In genomic region chr14:106390401-106390800, GRCh38 we compare ENCODE assay signal across 22 cellular contexts.
A peak's percentile ranks its signal among the peaks of the same experiment; 100 is the strongest.
DNase-seq lines count a peak whose midpoint lies in the region; ATAC-seq and TF ChIP-seq lines count a peak whose summit lies in the region.
"Had no signal": no experiment of that assay in that cellular context is flagged by ENCODE, and none has a peak within 500 bp of the region (broad histone marks: within the 10 kb centered on the region; RNA-seq: fewer than 3 reads in every experiment).

No MANE protein-coding gene starts in this region.

- H3K4ac ChIP-seq in trophoblast cell (ENCODE audit: low read depth, low read length), result no peak overlapping the region

- H3K4me1 ChIP-seq in CD4-positive, CD25-positive, alpha-beta regulatory T cell (ENCODE audit: control insufficient read depth, insufficient read depth, low read length, poor library complexity, severe bottlenecking), result no peaks in the 10 kb centered on the region
- H3K4me1 ChIP-seq in DND-41 (ENCODE audit: insufficient read depth, low read length) (peaks cover 85% of the 10 kb centered on the region), trophoblast cell (ENCODE audit: control insufficient read depth in 1 of 2, insufficient read depth in 2 of 2, low read length in 2 of 2) (no peaks in the 10 kb centered on the region), SK-N-SH (ENCODE audit: control insufficient read depth in 1 of 2, insufficient read depth in 2 of 2, low read depth in 1 of 2, low read length in 1 of 2) (no peaks in the 10 kb centered on the region; a peak in 1 of 4 replicates)

- H4K12ac ChIP-seq in trophoblast cell (ENCODE audit: low read depth, low read length), result no peak overlapping the region

- no peak overlapping the region for H4K91ac ChIP-seq in trophoblast cell (ENCODE audit: low read depth, low read length)

- H4K8ac ChIP-seq in trophoblast cell (ENCODE audit: low read depth, low read length), result no peak overlapping the region

- H3K27ac Mint-ChIP-seq in CD4-positive, CD25-positive, alpha-beta regulatory T cell, result peak overlapping the region in 2 of 3 donors; percentile 60 to 70
- H3K27ac Mint-ChIP-seq in effector memory CD8-positive, alpha-beta T cell, result peak overlapping the region in 1 of 2 donors; percentile 2
- H3K27ac Mint-ChIP-seq: CD14-positive monocyte; CD8-positive, alpha-beta memory T cell; HFFc6; IgD-negative memory B cell had no signal

- H2BK120ac ChIP-seq in trophoblast cell (ENCODE audit: insufficient read depth, low read length, poor library complexity), result no peak overlapping the region

- no peak overlapping the region for H2AK5ac ChIP-seq in trophoblast cell (ENCODE audit: low read length)

- H3F3A ChIP-seq in SK-N-SH (replicated peaks; ENCODE audit: insufficient read depth), result no peaks in the 10 kb centered on the region

- H3K9ac ChIP-seq in DND-41 (ENCODE audit: low read depth, low read length), result 0 out of 2 replicates have a peak overlapping the region, but pooled peaks have one; percentile 3
- H3K9ac ChIP-seq in trophoblast cell (ENCODE audit: low read length), result no peak overlapping the region
- H3K9ac ChIP-seq in SK-N-SH, result no peak overlapping the region
- H3K9ac ChIP-seq: BLaER1 had no signal

- DNase-seq in CD4-positive, CD25-positive, alpha-beta regulatory T cell, result no peak
- DNase-seq in DND-41 (no peak), trophoblast cell (no peak), cerebellar cortex (ENCODE audit: low spot score) (no peak), SK-N-SH (no peak)
- no peak for DNase-seq in effector memory CD8-positive, alpha-beta T cell
- DNase-seq: AML-193; CD8-positive, alpha-beta memory T cell; COR-L47; DMS 273 treated with DMSO at 0.1 percent for 48 hours; DMS53; GOT3; H7; HFFc6; Kasumi-1; KBM-7 had no signal

- WGBS in trophoblast cell (ENCODE audit: extremely low coverage, insufficient coverage, insufficient read length), result no CpG with 5 or more reads among the region's 6 CpGs
- WGBS in SK-N-SH (ENCODE audit: low lambda C conversion rate), result 92% methylated on average over 6 of the region's 6 CpGs

- H2BK12ac ChIP-seq in trophoblast cell (ENCODE audit: low read length), result no peak overlapping the region

- peaks cover 2% of the 10 kb centered on the region for H3K27me3 ChIP-seq in CD4-positive, CD25-positive, alpha-beta regulatory T cell (ENCODE audit: control insufficient read depth, insufficient read depth, low read length)
- H3K27me3 ChIP-seq in DND-41 (ENCODE audit: insufficient read depth, low read length, poor library complexity) (no peaks in the 10 kb centered on the region), trophoblast cell (ENCODE audit: insufficient read depth, low read length) (no peaks in the 10 kb centered on the region), SK-N-SH (ENCODE audit: insufficient read depth) (no peaks in the 10 kb centered on the region)
- H3K27me3 ChIP-seq: BLaER1 had no signal

- H3K79me2 ChIP-seq in DND-41 (ENCODE audit: insufficient read depth, low read length) (peaks cover 100% of the 10 kb centered on the region), trophoblast cell (ENCODE audit: control insufficient read depth, insufficient read depth, low read length, poor library complexity) (no peaks in the 10 kb centered on the region), SK-N-SH (ENCODE audit: insufficient read depth) (peaks cover 54% of the 10 kb centered on the region)

- no peaks in the 10 kb centered on the region for H3K9me2 ChIP-seq in SK-N-SH

- no peak overlapping the region for H3K18ac ChIP-seq in trophoblast cell (ENCODE audit: low read length)

- peaks cover 20% of the 10 kb centered on the region for H3K27me3 Mint-ChIP-seq in CD4-positive, CD25-positive, alpha-beta regulatory T cell
- peaks cover 40 to 49% of the 10 kb centered on the region in 2 donors for H3K27me3 Mint-ChIP-seq in effector memory CD8-positive, alpha-beta T cell

- peaks cover 0 to 32% (median 8%) of the 10 kb centered on the region in 4 donors for H3K4me1 Mint-ChIP-seq in CD4-positive, CD25-positive, alpha-beta regulatory T cell
- peaks cover 22 to 29% of the 10 kb centered on the region in 2 donors for H3K4me1 Mint-ChIP-seq in effector memory CD8-positive, alpha-beta T cell (ENCODE audit: low read depth in 2 of 2)
- H3K4me1 Mint-ChIP-seq: CD14-positive monocyte, IgD-negative memory B cell had no signal

- peaks cover 2% of the 10 kb centered on the region for H3K36me3 Mint-ChIP-seq in CD4-positive, CD25-positive, alpha-beta regulatory T cell
- H3K36me3 Mint-ChIP-seq in effector memory CD8-positive, alpha-beta T cell (ENCODE audit: insufficient read depth), result peaks cover 6% of the 10 kb centered on the region
- H3K36me3 Mint-ChIP-seq: CD14-positive monocyte, IgD-negative memory B cell had no signal

- H3K4me2 ChIP-seq in DND-41 (ENCODE audit: insufficient read depth, low read length) (peak overlapping the region; percentile 70), trophoblast cell (ENCODE audit: low read length) (no peak overlapping the region), SK-N-SH (no peak overlapping the region)

- no peak overlapping the region for H2BK5ac ChIP-seq in trophoblast cell (ENCODE audit: low read depth, low read length, poor library complexity)

- H3K9me3 ChIP-seq in CD4-positive, CD25-positive, alpha-beta regulatory T cell (ENCODE audit: control insufficient read depth in 2 of 2, low read length in 2 of 2), result no peaks in the 10 kb centered on the region
- H3K9me3 ChIP-seq in DND-41 (ENCODE audit: insufficient read depth, low read length, severe bottlenecking) (no peaks in the 10 kb centered on the region), trophoblast cell (ENCODE audit: insufficient read depth, low read depth, low read length) (peaks cover 22% of the 10 kb centered on the region), SK-N-SH (no peaks in the 10 kb centered on the region)
- H3K9me3 ChIP-seq: BLaER1 had no signal

- TF ChIP-seq RAD21 in SK-N-SH (IDR thresholded peaks at IDR 0.05; ENCODE audit: low read length), result no peak

- no peak overlapping the region for H3K27ac ChIP-seq in CD4-positive, CD25-positive, alpha-beta regulatory T cell (ENCODE audit: insufficient read depth, low read length, poor library complexity, severe bottlenecking)
- H3K27ac ChIP-seq in DND-41 (ENCODE audit: low read length) (peak overlapping the region; percentile 46), trophoblast cell (ENCODE audit: low read depth, low read length) (no peak overlapping the region), SK-N-SH (ENCODE audit: low read depth in 2 of 2, low read length in 1 of 2) (no peak overlapping the region)
- H3K27ac ChIP-seq: BLaER1, HL-60 had no signal

- no peak overlapping the region for H3K14ac ChIP-seq in trophoblast cell (ENCODE audit: low read length)

- H3K4me3 Mint-ChIP-seq in CD4-positive, CD25-positive, alpha-beta regulatory T cell, result peak overlapping the region in 1 of 4 donors; percentile 3
- H3K4me3 Mint-ChIP-seq in effector memory CD8-positive, alpha-beta T cell, result no peak overlapping the region
- H3K4me3 Mint-ChIP-seq: CD14-positive monocyte, HFFc6 had no signal

- H3K9me3 Mint-ChIP-seq in CD4-positive, CD25-positive, alpha-beta regulatory T cell, result peaks cover 0 to 4% (median 0%) of the 10 kb centered on the region in 7 donors
- H3K9me3 Mint-ChIP-seq in effector memory CD8-positive, alpha-beta T cell, result no peaks in the 10 kb centered on the region
- H3K9me3 Mint-ChIP-seq: CD8-positive, alpha-beta memory T cell; IgD-negative memory B cell had no signal

- POLR2A ChIA-PET in SK-N-SH (lab: Yijun Ruan, JAX), result no interaction called here

- CTCF ChIA-PET in SK-N-SH (lab: Yijun Ruan, JAX), result no interaction called here

- no peaks in the 10 kb centered on the region for H3K79me1 ChIP-seq in trophoblast cell (ENCODE audit: low read length)

- peak overlapping the region; percentile 70 for H3K23ac ChIP-seq in trophoblast cell (ENCODE audit: low read length)

- H2AFZ ChIP-seq in DND-41 (ENCODE audit: low read depth, low read length) (no peak overlapping the region), trophoblast cell (ENCODE audit: insufficient read depth, low read length, poor library complexity) (no peak overlapping the region), SK-N-SH (ENCODE audit: low read depth) (no peak overlapping the region)

- ATAC-seq in CD4-positive, CD25-positive, alpha-beta regulatory T cell (ENCODE audit: low read depth in 2 of 2), result no peak
- 0 out of 3 replicates have a peak, but pooled peaks have one; percentile 0 for ATAC-seq in DND-41 (ENCODE audit: insufficient read depth, low read depth)
- ATAC-seq in effector memory CD8-positive, alpha-beta T cell (replicated peaks), result peak; percentile 55
- no peak for ATAC-seq in HG03108 (IDR thresholded peaks at IDR 0.05; ENCODE audit: unreplicated experiment)
- ATAC-seq: HCT116 had no signal

- no peak overlapping the region for H3K4me3 ChIP-seq in CD4-positive, CD25-positive, alpha-beta regulatory T cell (ENCODE audit: low read depth, low read length)
- H3K4me3 ChIP-seq in DND-41 (ENCODE audit: low read depth in 1 of 2, low read length in 2 of 2), result peak overlapping the region in 1 of 2 experiments; percentile 31; a peak in 2 of 4 replicates
- peak overlapping the region; percentile 3 for H3K4me3 ChIP-seq in trophoblast cell (ENCODE audit: low read depth, low read length)
- H3K4me3 ChIP-seq in SK-N-SH (ENCODE audit: low read depth in 2 of 2, low read length in 1 of 2), result no peak overlapping the region
- H3K4me3 ChIP-seq: BLaER1 had no signal

- TF ChIP-seq EP300 in SK-N-SH (IDR thresholded peaks at IDR 0.05; ENCODE audit: borderline replicate concordance in 1 of 2, low read depth in 1 of 2, low read length in 1 of 2), result no peak

- H3K36me3 ChIP-seq in CD4-positive, CD25-positive, alpha-beta regulatory T cell (ENCODE audit: control insufficient read depth, insufficient read depth, low read length), result no peaks in the 10 kb centered on the region
- H3K36me3 ChIP-seq in DND-41 (ENCODE audit: insufficient read depth, low read length), result peaks cover 80% of the 10 kb centered on the region
- H3K36me3 ChIP-seq in trophoblast cell (ENCODE audit: control insufficient read depth in 1 of 2, insufficient read depth in 2 of 2, low read length in 2 of 2), result no peaks in the 10 kb centered on the region
- H3K36me3 ChIP-seq in SK-N-SH (replicated peaks in 1 of 2; ENCODE audit: control insufficient read depth in 1 of 2, insufficient read depth in 2 of 2, low read length in 1 of 2), result no peaks in the 10 kb centered on the region
- H3K36me3 ChIP-seq: BLaER1 had no signal

- H4K20me1 ChIP-seq in DND-41 (ENCODE audit: insufficient read depth, low read length), result peaks cover 42% of the 10 kb centered on the region
- peaks cover 7% of the 10 kb centered on the region; the same call in 1 of the 2 replicates for H4K20me1 ChIP-seq in SK-N-SH (ENCODE audit: insufficient read depth)
- H4K20me1 ChIP-seq: BLaER1 had no signal

- TF ChIP-seq CTCF in DND-41 (IDR thresholded peaks at IDR 0.05; ENCODE audit: borderline replicate concordance, extremely low read depth, low read length, poor library complexity, severe bottlenecking) (no peak), SK-N-SH (IDR thresholded peaks at IDR 0.05) (no peak)

TF ChIP-seq in SK-N-SH, 30 proteins besides CTCF, POLR2A, EP300 and RAD21:
- no peak for TF ChIP-seq YY1 (IDR thresholded peaks at IDR 0.05; ENCODE audit: low read depth)
TF ChIP-seq in SK-N-SH: peak in this region for 0.

Comparison
In these comparisons a context has a peak if more than half of its experiments do, and no peak if none do; other contexts are left out.
1. ATAC-seq: peak in DND-41 (single experiment) and effector memory CD8-positive, alpha-beta T cell (single experiment); none in CD4-positive, CD25-positive, alpha-beta regulatory T cell (0 of 2) and HG03108 (single experiment).